ENCODE assay signal across 8 cellular contexts in the genomic region with DNA sequence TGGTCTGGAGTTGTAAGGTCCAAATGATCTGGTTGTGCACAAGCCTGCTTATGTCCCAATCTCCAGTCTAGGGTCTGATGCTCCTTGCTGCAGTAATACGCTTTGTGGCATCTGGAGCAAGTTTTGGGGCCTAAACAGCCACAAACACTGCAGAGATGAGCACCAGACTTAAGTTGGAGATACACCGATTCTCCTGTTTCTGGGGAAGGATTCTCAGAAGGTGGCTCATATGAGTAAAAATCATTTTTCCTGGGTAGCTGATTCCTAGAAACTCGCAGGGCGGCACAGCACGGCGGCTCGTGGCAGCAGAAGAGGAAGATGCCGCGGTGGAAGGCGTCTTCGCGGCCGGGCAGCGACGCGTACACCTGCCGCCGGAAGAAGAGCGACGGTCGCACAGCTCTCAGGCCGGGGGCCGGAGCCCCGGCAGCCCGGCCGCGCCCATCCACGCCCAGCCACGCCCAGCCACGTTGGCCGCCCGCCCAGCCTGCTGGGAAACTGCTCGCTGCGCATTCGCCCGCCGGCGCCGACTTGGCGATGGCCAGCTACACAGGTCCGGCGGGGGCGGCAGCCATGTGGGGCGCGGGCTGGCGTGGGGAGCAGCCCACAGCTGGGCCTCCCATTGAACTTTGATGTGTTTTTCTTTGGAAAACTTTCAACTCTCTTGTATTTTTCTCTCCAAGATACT.
DNase-seq lines count a peak whose midpoint lies in the region; ATAC-seq lines count a peak whose summit lies in the region.

No MANE protein-coding gene starts in this region.

- H3K27me3 ChIP-seq in right cardiac atrium (ENCODE audit: control insufficient read depth, insufficient read depth): peaks cover 2% of the 10 kb centered on the region

- H3K27ac ChIP-seq in right cardiac atrium (ENCODE audit: low read length): no peak overlapping the region
- no peak overlapping the region for H3K27ac ChIP-seq in skin epidermis

- peak overlapping the region; percentile 71 for H3K4me3 Mint-ChIP-seq in activated T-cell treated with anti-CD3 and anti-CD28 coated beads, Interleukin-2, amount 50 U/mL, for 24 hours

- no peaks in the 10 kb centered on the region for H3K36me3 Mint-ChIP-seq in activated T-cell treated with anti-CD3 and anti-CD28 coated beads, Interleukin-2, amount 50 U/mL, for 24 hours (ENCODE audit: low read depth)

- ATAC-seq in GM18511 (IDR thresholded peaks at IDR 0.05; ENCODE audit: unreplicated experiment): peak; percentile 94
- peak; percentile 75 for ATAC-seq in HG02870 (IDR thresholded peaks at IDR 0.05; ENCODE audit: unreplicated experiment)
- ATAC-seq in right cardiac atrium: peak; percentile 72 to 75

- H3K27ac Mint-ChIP-seq in activated T-cell treated with anti-CD3 and anti-CD28 coated beads, Interleukin-2, amount 50 U/mL, for 24 hours: no peak overlapping the region

- H3K4me3 ChIP-seq in right cardiac atrium (ENCODE audit: low read length) (peak overlapping the region; percentile 7), skin epidermis (peak overlapping the region; percentile 5 to 32 (median 19))

- H3K4me1 ChIP-seq in right cardiac atrium (ENCODE audit: control insufficient read depth, insufficient read depth, low read length): no peaks in the 10 kb centered on the region

- peaks cover 8% of the 10 kb centered on the region for H3K4me1 Mint-ChIP-seq in activated T-cell treated with anti-CD3 and anti-CD28 coated beads, Interleukin-2, amount 50 U/mL, for 24 hours (ENCODE audit: low read depth)

- peak; percentile 48 for DNase-seq in AG20443 (ENCODE audit: low spot score)
- DNase-seq in NCI-H2081 treated with DMSO at 0.1 percent for 48 hours (lab: John Stamatoyannopoulos, UW): peak; percentile 34
- peak; percentile 53 for DNase-seq in activated T-cell treated with anti-CD3 and anti-CD28 coated beads, Interleukin-2, amount 50 U/mL, for 24 hours
- DNase-seq in right cardiac atrium: peak; percentile 65 to 83 (median 82)
- no peak for DNase-seq in 8988T

- intact Hi-C loops in right cardiac atrium (cut with DNase I): no loop called here

- H3K9me3 ChIP-seq in right cardiac atrium (ENCODE audit: control insufficient read depth, low read length): no peaks in the 10 kb centered on the region

- H3K9me3 Mint-ChIP-seq in activated T-cell treated with anti-CD3 and anti-CD28 coated beads, Interleukin-2, amount 50 U/mL, for 24 hours: no peaks in the 10 kb centered on the region

- peaks cover 83% of the 10 kb centered on the region for H3K27me3 Mint-ChIP-seq in activated T-cell treated with anti-CD3 and anti-CD28 coated beads, Interleukin-2, amount 50 U/mL, for 24 hours

- WGBS in right cardiac atrium: 3% methylated on average over 46 of the region's 46 CpGs
